ENCODE assay signal across 1 cellular context in the genomic region with DNA sequence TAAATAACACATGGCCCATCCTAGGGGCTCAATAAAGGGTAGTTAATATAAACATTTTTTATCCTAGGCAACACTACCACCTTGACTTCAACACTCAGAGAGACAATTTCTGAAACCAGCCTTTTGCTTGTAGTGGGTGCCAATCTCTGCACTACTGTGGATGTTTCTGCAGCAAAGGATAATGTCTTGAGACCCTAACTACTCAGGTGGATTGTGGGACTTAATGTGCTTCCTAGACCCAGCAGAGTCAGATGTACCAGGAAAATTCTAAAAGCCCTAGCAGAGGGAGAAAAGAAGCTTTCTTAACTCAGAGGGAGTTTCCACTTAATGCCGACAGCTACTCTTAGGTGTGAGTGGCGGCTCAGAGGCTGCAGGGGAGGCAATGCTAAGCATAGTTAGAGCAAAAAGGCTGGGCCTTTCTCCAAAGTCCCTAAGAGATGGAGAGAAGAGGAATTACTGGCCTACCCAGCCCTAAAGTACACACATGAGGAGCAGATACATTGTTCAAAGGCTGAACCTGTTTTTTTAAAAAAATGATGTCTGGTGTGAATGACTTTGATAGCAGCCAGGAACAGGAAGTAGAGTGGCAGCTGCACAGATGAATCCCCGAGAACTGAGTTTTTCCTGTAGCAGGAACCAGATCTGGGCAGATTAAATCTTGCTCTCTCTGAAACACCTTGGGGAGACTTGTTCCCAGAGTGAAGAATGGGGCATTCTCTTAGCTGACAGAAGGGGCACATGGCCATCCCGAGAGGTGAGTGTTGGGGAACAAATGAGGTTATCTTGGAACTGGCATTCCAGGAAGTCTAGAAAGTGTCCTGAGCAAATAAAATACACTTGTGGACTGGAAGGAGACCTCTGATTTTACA.
TF ChIP-seq lines count a peak whose summit lies in the region.

No MANE protein-coding gene starts in this region.

TF ChIP-seq in HepG2, 621 proteins besides CTCF, POLR2A, EP300 and RAD21 (continued from another document and continues in another):
- TF ChIP-seq, protein P1, sequence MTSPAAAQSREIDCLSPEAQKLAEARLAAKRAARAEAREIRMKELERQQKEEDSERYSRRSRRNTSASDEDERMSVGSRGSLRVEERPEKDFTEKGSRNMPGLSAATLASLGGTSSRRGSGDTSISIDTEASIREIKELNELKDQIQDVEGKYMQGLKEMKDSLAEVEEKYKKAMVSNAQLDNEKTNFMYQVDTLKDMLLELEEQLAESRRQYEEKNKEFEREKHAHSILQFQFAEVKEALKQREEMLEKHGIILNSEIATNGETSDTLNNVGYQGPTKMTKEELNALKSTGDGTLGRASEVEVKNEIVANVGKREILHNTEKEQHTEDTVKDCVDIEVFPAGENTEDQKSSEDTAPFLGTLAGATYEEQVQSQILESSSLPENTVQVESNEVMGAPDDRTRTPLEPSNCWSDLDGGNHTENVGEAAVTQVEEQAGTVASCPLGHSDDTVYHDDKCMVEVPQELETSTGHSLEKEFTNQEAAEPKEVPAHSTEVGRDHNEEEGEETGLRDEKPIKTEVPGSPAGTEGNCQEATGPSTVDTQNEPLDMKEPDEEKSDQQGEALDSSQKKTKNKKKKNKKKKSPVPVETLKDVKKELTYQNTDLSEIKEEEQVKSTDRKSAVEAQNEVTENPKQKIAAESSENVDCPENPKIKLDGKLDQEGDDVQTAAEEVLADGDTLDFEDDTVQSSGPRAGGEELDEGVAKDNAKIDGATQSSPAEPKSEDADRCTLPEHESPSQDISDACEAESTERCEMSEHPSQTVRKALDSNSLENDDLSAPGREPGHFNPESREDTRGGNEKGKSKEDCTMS (CRISPR knock-in tag; conservative IDR thresholded peaks at IDR 0.05): no peak
- TF ChIP-seq NR3C1 (CRISPR knock-in tag; IDR thresholded peaks at IDR 0.05) (no peak), ZNF75D (CRISPR knock-in tag; IDR thresholded peaks at IDR 0.05; ENCODE audit: borderline replicate concordance) (no peak), ZBTB1 (CRISPR knock-in tag; IDR thresholded peaks at IDR 0.05; ENCODE audit: borderline replicate concordance) (no peak), ZNF367 (CRISPR knock-in tag; IDR thresholded peaks at IDR 0.05; ENCODE audit: borderline replicate concordance) (no peak), PHF21A (CRISPR knock-in tag; IDR thresholded peaks at IDR 0.05) (peak; percentile 7), KDM4B (CRISPR knock-in tag; IDR thresholded peaks at IDR 0.05) (no peak), RNF2 (conservative IDR thresholded peaks at IDR 0.05; ENCODE audit: low read depth) (no peak), PBX3 (CRISPR knock-in tag; IDR thresholded peaks at IDR 0.05; ENCODE audit: borderline replicate concordance) (no peak), BCL6 (CRISPR knock-in tag; IDR thresholded peaks at IDR 0.05) (0 out of 2 replicates have a peak, but pooled peaks have one; percentile 16), FOXC1 (CRISPR knock-in tag; IDR thresholded peaks at IDR 0.05; ENCODE audit: borderline replicate concordance) (no peak), ZNF263 (CRISPR knock-in tag; IDR thresholded peaks at IDR 0.05) (0 out of 2 replicates have a peak, but pooled peaks have one; percentile 10), HDAC1 (CRISPR knock-in tag; IDR thresholded peaks at IDR 0.05) (no peak), SATB2 (CRISPR knock-in tag; IDR thresholded peaks at IDR 0.05) (no peak), ZNF20 (CRISPR knock-in tag; IDR thresholded peaks at IDR 0.05) (no peak), SMAD9 (CRISPR knock-in tag; IDR thresholded peaks at IDR 0.05) (no peak), ZNF816 (CRISPR knock-in tag; IDR thresholded peaks at IDR 0.05; ENCODE audit: borderline replicate concordance) (0 out of 2 replicates have a peak, but pooled peaks have one; percentile 23), ZNF484 (CRISPR knock-in tag; IDR thresholded peaks at IDR 0.05; ENCODE audit: borderline replicate concordance, low read depth) (no peak), TEAD3 (CRISPR knock-in tag; optimal IDR thresholded peaks at IDR 0.05; ENCODE audit: borderline replicate concordance) (peak; percentile 23), ZNF749 (CRISPR knock-in tag; IDR thresholded peaks at IDR 0.05; ENCODE audit: borderline replicate concordance) (no peak), ZNF501 (CRISPR knock-in tag; IDR thresholded peaks at IDR 0.05) (peak; percentile 78), ZNF30 (CRISPR knock-in tag; IDR thresholded peaks at IDR 0.05) (no peak), DNMT1 (CRISPR knock-in tag; IDR thresholded peaks at IDR 0.05) (no peak), POLR2G (IDR thresholded peaks at IDR 0.05; ENCODE audit: low read depth, low read length) (peak; percentile 77), STAG1 (CRISPR knock-in tag; IDR thresholded peaks at IDR 0.05) (no peak), PRDM10 (CRISPR knock-in tag; IDR thresholded peaks at IDR 0.05; ENCODE audit: low read depth) (no peak), HNF4A (CRISPR knock-in tag; IDR thresholded peaks at IDR 0.05) (peak; percentile 44; the same call in 1 of the 2 replicates), SMAD1 (CRISPR knock-in tag; IDR thresholded peaks at IDR 0.05; ENCODE audit: borderline replicate concordance, low read depth) (no peak), THAP9 (CRISPR knock-in tag; IDR thresholded peaks at IDR 0.05; ENCODE audit: borderline replicate concordance) (no peak), ZNF275 (CRISPR knock-in tag; IDR thresholded peaks at IDR 0.05; ENCODE audit: borderline replicate concordance) (no peak), ZNF333 (CRISPR knock-in tag; IDR thresholded peaks at IDR 0.05; ENCODE audit: borderline replicate concordance) (no peak), ZNF570 (CRISPR knock-in tag; IDR thresholded peaks at IDR 0.05; ENCODE audit: borderline replicate concordance) (no peak)
- TF ChIP-seq, protein P2, sequence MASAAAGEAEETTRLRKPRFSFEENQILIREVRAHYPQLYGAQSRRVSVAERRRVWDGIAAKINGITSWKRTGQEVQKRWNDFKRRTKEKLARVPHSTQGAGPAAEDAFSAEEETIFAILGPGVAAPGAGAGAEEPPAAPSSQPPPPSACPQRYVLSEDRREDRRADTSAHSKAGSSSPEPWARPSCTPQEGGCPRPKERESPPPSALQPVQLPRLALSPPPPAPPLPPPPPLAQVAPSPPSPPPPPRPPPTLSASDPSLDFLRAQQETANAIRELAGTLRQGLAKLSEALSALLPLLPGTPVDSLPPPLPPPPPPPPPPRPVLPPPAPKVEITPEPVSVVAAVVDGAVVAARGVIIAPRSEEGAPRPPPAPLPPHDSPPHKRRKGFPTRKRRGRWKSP (CRISPR knock-in tag; IDR thresholded peaks at IDR 0.05): no peak
- TF ChIP-seq, protein P3, sequence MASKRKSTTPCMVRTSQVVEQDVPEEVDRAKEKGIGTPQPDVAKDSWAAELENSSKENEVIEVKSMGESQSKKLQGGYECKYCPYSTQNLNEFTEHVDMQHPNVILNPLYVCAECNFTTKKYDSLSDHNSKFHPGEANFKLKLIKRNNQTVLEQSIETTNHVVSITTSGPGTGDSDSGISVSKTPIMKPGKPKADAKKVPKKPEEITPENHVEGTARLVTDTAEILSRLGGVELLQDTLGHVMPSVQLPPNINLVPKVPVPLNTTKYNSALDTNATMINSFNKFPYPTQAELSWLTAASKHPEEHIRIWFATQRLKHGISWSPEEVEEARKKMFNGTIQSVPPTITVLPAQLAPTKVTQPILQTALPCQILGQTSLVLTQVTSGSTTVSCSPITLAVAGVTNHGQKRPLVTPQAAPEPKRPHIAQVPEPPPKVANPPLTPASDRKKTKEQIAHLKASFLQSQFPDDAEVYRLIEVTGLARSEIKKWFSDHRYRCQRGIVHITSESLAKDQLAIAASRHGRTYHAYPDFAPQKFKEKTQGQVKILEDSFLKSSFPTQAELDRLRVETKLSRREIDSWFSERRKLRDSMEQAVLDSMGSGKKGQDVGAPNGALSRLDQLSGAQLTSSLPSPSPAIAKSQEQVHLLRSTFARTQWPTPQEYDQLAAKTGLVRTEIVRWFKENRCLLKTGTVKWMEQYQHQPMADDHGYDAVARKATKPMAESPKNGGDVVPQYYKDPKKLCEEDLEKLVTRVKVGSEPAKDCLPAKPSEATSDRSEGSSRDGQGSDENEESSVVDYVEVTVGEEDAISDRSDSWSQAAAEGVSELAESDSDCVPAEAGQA (IDR thresholded peaks at IDR 0.05; ENCODE audit: low read depth): 0 out of 2 replicates have a peak, but pooled peaks have one; percentile 36
- TF ChIP-seq, protein P3 (CRISPR knock-in tag; IDR thresholded peaks at IDR 0.05; ENCODE audit: borderline replicate concordance): no peak
- TF ChIP-seq, protein P4, sequence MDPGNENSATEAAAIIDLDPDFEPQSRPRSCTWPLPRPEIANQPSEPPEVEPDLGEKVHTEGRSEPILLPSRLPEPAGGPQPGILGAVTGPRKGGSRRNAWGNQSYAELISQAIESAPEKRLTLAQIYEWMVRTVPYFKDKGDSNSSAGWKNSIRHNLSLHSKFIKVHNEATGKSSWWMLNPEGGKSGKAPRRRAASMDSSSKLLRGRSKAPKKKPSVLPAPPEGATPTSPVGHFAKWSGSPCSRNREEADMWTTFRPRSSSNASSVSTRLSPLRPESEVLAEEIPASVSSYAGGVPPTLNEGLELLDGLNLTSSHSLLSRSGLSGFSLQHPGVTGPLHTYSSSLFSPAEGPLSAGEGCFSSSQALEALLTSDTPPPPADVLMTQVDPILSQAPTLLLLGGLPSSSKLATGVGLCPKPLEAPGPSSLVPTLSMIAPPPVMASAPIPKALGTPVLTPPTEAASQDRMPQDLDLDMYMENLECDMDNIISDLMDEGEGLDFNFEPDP (CRISPR knock-in tag; conservative IDR thresholded peaks at IDR 0.05): no peak
